In genomic region chr3:133843634-133844033, GRCh38 we compare ENCODE assay signal across 20 cellular contexts. TPM values are rescaled to one million over a fixed set of nuclear protein-coding genes. Genes with fewer than 3 reads are reported as not detected.
A peak's percentile ranks its signal among the peaks of the same experiment; 100 is the strongest.
DNase-seq lines count a peak whose midpoint lies in the region; ATAC-seq and TF ChIP-seq lines count a peak whose summit lies in the region.
"Had no signal": no experiment of that assay in that cellular context is flagged by ENCODE, and none has a peak within 500 bp of the region (broad histone marks: within the 10 kb centered on the region; RNA-seq: fewer than 3 reads in every experiment).

No MANE protein-coding gene starts in this region.

- peak; percentile 85 for DNase-seq in A172 (ENCODE audit: low spot score)
- DNase-seq in HFF-Myc (ENCODE audit: extremely low read depth, low read depth): peak; percentile 27
- peak; percentile 70 for DNase-seq in astrocyte of the spinal cord (ENCODE audit: low read depth, low spot score)
- DNase-seq in iris pigment epithelial cell (ENCODE audit: low read depth): peak; percentile 64
- no peak for DNase-seq in NCI-H1436 (lab: John Stamatoyannopoulos, UW)
- DNase-seq in lower leg skin (ENCODE audit: low spot score in 2 of 2): no peak
- DNase-seq: activated CD4-positive, alpha-beta T cell treated with anti-CD3 and anti-CD28 coated beads for 48 hours; activated naive CD8-positive, alpha-beta T cell treated with anti-CD3 and anti-CD28 coated beads, Interleukin-2, amount 50 U/mL, for 24 hours; activated T-cell treated with anti-CD3 and anti-CD28 coated beads, Interleukin-2, amount 50 U/mL, for 4 hours; colonic mucosa; NCI-H2029; NCI-H69; small intestine; stimulated activated naive CD8-positive, alpha-beta T cell treated with anti-CD3 and anti-CD28 coated beads, Interleukin-15, Interleukin-2, amounts not matched to agents 100 U/mL and 50 U/mL, for 24 hours; T-helper 2 cell; uterus had no signal

- TF ChIP-seq CTCF in HFF-Myc (IDR thresholded peaks at IDR 0.05; ENCODE audit: low read depth, low read length, missing control alignments) (no peak), astrocyte of the spinal cord (IDR thresholded peaks at IDR 0.05; ENCODE audit: low read depth, low read length) (no peak), lower leg skin (IDR thresholded peaks at IDR 0.05) (no peak)

- in situ Hi-C loops in astrocyte of the spinal cord (cut with HindIII; ENCODE audit: low sequenced_read_pairs): no loop called here

- 78 to 81% methylated on average over 7 of the region's 7 CpGs for WGBS in lower leg skin, 2 donors

- TF ChIP-seq POLR2A in lower leg skin (IDR thresholded peaks at IDR 0.05): no peak

- intact Hi-C loops in lower leg skin (cut with DNase I; ENCODE audit: low total_unique reads): loop anchor here (5.0 kb wide), 1 partner anchor 1056 kb away; no protein-coding TSS in a partner anchor

- H3K4me3 ChIP-seq in HFF-Myc (replicated peaks; ENCODE audit: low read depth, low read length): no peak overlapping the region
- no peak overlapping the region for H3K4me3 ChIP-seq in astrocyte of the spinal cord (ENCODE audit: low read depth, low read length)
- H3K4me3 ChIP-seq in lower leg skin (ENCODE audit: low read depth, poor library complexity, severe bottlenecking): no peak overlapping the region
- H3K4me3 ChIP-seq: colonic mucosa, neural progenitor cell, uterus had no signal

- ATAC-seq in HG02678 (IDR thresholded peaks at IDR 0.05; ENCODE audit: unreplicated experiment) (no peak), HG02870 (IDR thresholded peaks at IDR 0.05; ENCODE audit: unreplicated experiment) (no peak)
- ATAC-seq: activated naive CD8-positive, alpha-beta T cell treated with anti-CD3 and anti-CD28 coated beads, Interleukin-2, amount 50 U/mL, for 24 hours; activated T-cell treated with anti-CD3 and anti-CD28 coated beads, Interleukin-2, amount 50 U/mL, for 4 hours; Panc1; stimulated activated naive CD8-positive, alpha-beta T cell treated with anti-CD3 and anti-CD28 coated beads, Interleukin-15, Interleukin-2, amounts not matched to agents 100 U/mL and 50 U/mL, for 24 hours had no signal

RNA-seq across cellular contexts. Expression of gene SRPRB, which starts 38.0 kb away (rescaled TPM):
- total RNA-seq in A172 (2014; rRNA removed; shearing (Covaris generic)): 96.0 and 107 TPM in 2 replicates
- 10 to 100 TPM; 20.0 to 25.6 (median 20.7) TPM for total RNA-seq in lower leg skin

RNA-seq across cellular contexts. Expression of gene RAB6B, which starts 52.0 kb away (rescaled TPM):
- 0.33 and 1.3 TPM in 2 replicates for total RNA-seq in A172 (2014; rRNA removed; shearing (Covaris generic))
- total RNA-seq in lower leg skin: 1 to 10 TPM in 1 of 4 donors, under 1 TPM in 3; 0.30 to 1.1 (median 0.65) TPM

Comparison
In these comparisons a context has a peak if more than half of its experiments do, and no peak if none do; other contexts are left out.
1. DNase-seq: peak in A172 (single experiment), HFF-Myc (single experiment), astrocyte of the spinal cord (single experiment) and iris pigment epithelial cell (single experiment); none in NCI-H1436 (single experiment) and lower leg skin (0 of 2).